ENCODE assay signal across 10 cellular contexts in genomic region chr3:48664313-48664644, GRCh38. TPM values are rescaled to one million over a fixed set of nuclear protein-coding genes. Genes with fewer than 3 reads are reported as not detected.
DNase-seq lines count a peak whose midpoint lies in the region; ATAC-seq and TF ChIP-seq lines count a peak whose summit lies in the region.
"Had no signal": no experiment of that assay in that cellular context is flagged by ENCODE, and none has a peak within 500 bp of the region (broad histone marks: within the 10 kb centered on the region; RNA-seq: fewer than 3 reads in every experiment).

No MANE protein-coding gene starts in this region.

- DNase-seq in activated T-cell treated with anti-CD3 and anti-CD28 coated beads, Interleukin-2, amount 50 U/mL, for 24 hours = no peak
- DNase-seq in activated T-cell treated with anti-CD3 and anti-CD28 coated beads, Interleukin-2, amount 50 U/mL, for 48 hours = no peak
- DNase-seq in activated B cell treated with CpG ODN at 0.5 μM for 24 hours = no peak
- no peak for DNase-seq in glutamatergic neuron
- DNase-seq in stimulated activated naive B cell treated with anti-CD40 and anti-IgM and Interleukin-4, amounts not matched to agents 10 μg/mL and 1 μg/mL and 100 μg/mL, for 72 hours = no peak
- DNase-seq in NCI-H2081 (lab: John Stamatoyannopoulos, UW) = no peak
- no peak for DNase-seq in posterior cingulate gyrus
- DNase-seq in GM20000 (ENCODE audit: low spot score) = no peak

- peaks cover 24% of the 10 kb centered on the region for H3K4me1 Mint-ChIP-seq in activated T-cell treated with anti-CD3 and anti-CD28 coated beads, Interleukin-2, amount 50 U/mL, for 24 hours (ENCODE audit: low read depth)
- H3K4me1 Mint-ChIP-seq in activated B cell treated with CpG ODN at 0.5 μM for 24 hours = peaks cover 24% of the 10 kb centered on the region
- H3K4me1 Mint-ChIP-seq in glutamatergic neuron (ENCODE audit: low read depth, unreplicated experiment) = peaks cover 10% of the 10 kb centered on the region
- peaks cover 10 to 27% of the 10 kb centered on the region in 2 donors for H3K4me1 Mint-ChIP-seq in stimulated activated naive B cell treated with anti-CD40 and anti-IgM and Interleukin-4, amounts not matched to agents 10 μg/mL and 1 μg/mL and 100 μg/mL, for 72 hours

- POLR2A ChIA-PET in activated B cell treated with CpG ODN at 0.5 μM for 24 hours (lab: Charles Lee) = no interaction called here

- no peak overlapping the region for H3K27ac Mint-ChIP-seq in activated T-cell treated with anti-CD3 and anti-CD28 coated beads, Interleukin-2, amount 50 U/mL, for 24 hours
- H3K27ac Mint-ChIP-seq in activated B cell treated with CpG ODN at 0.5 μM for 24 hours (no peak overlapping the region), glutamatergic neuron (ENCODE audit: unreplicated experiment) (peak overlapping the region; percentile 99)
- no peak overlapping the region for H3K27ac Mint-ChIP-seq in stimulated activated naive B cell treated with anti-CD40 and anti-IgM and Interleukin-4, amounts not matched to agents 10 μg/mL and 1 μg/mL and 100 μg/mL, for 72 hours

- H3K27me3 Mint-ChIP-seq in activated T-cell treated with anti-CD3 and anti-CD28 coated beads, Interleukin-2, amount 50 U/mL, for 24 hours = peaks cover 42% of the 10 kb centered on the region
- peaks cover 11% of the 10 kb centered on the region for H3K27me3 Mint-ChIP-seq in activated B cell treated with CpG ODN at 0.5 μM for 24 hours
- peaks cover 20% of the 10 kb centered on the region for H3K27me3 Mint-ChIP-seq in glutamatergic neuron (ENCODE audit: unreplicated experiment)
- H3K27me3 Mint-ChIP-seq in stimulated activated naive B cell treated with anti-CD40 and anti-IgM and Interleukin-4, amounts not matched to agents 10 μg/mL and 1 μg/mL and 100 μg/mL, for 72 hours = peaks cover 25 to 59% of the 10 kb centered on the region in 2 donors

- intact Hi-C loops in activated B cell treated with CpG ODN at 0.5 μM for 24 hours (cut with micrococcal nuclease) = loop anchor here (1.0 to 2.0 kb wide), 2 partner anchors 21 to 363 kb away; partner anchors contain the start of genes NCKIPSD and NME6
- intact Hi-C loops in posterior cingulate gyrus (cut with DNase I) = no loop called here

- H3K9me3 Mint-ChIP-seq in activated T-cell treated with anti-CD3 and anti-CD28 coated beads, Interleukin-2, amount 50 U/mL, for 24 hours = peaks cover 2% of the 10 kb centered on the region
- H3K9me3 Mint-ChIP-seq in activated B cell treated with CpG ODN at 0.5 μM for 24 hours = no peaks in the 10 kb centered on the region
- H3K9me3 Mint-ChIP-seq in glutamatergic neuron (ENCODE audit: unreplicated experiment) = peaks cover 17% of the 10 kb centered on the region
- no peaks in the 10 kb centered on the region for H3K9me3 Mint-ChIP-seq in stimulated activated naive B cell treated with anti-CD40 and anti-IgM and Interleukin-4, amounts not matched to agents 10 μg/mL and 1 μg/mL and 100 μg/mL, for 72 hours

- peak overlapping the region; percentile 82 for H3K4me3 Mint-ChIP-seq in activated T-cell treated with anti-CD3 and anti-CD28 coated beads, Interleukin-2, amount 50 U/mL, for 24 hours
- H3K4me3 Mint-ChIP-seq in activated B cell treated with CpG ODN at 0.5 μM for 24 hours (peak overlapping the region; percentile 81), glutamatergic neuron (ENCODE audit: unreplicated experiment) (peak overlapping the region; percentile 97)
- peak overlapping the region; percentile 85 to 89 for H3K4me3 Mint-ChIP-seq in stimulated activated naive B cell treated with anti-CD40 and anti-IgM and Interleukin-4, amounts not matched to agents 10 μg/mL and 1 μg/mL and 100 μg/mL, for 72 hours

- ATAC-seq in activated B cell treated with CpG ODN at 0.5 μM for 24 hours (ENCODE audit: low read depth) = no peak
- no peak for ATAC-seq in stimulated activated naive B cell treated with anti-CD40 and anti-IgM and Interleukin-4, amounts not matched to agents 10 μg/mL and 1 μg/mL and 100 μg/mL, for 72 hours (replicated peaks)

- peaks cover 8% of the 10 kb centered on the region for H3K36me3 Mint-ChIP-seq in activated T-cell treated with anti-CD3 and anti-CD28 coated beads, Interleukin-2, amount 50 U/mL, for 24 hours (ENCODE audit: low read depth)
- H3K36me3 Mint-ChIP-seq in activated B cell treated with CpG ODN at 0.5 μM for 24 hours (ENCODE audit: low read depth) (no peaks in the 10 kb centered on the region), glutamatergic neuron (ENCODE audit: unreplicated experiment) (peaks cover 8% of the 10 kb centered on the region)
- peaks cover 0 to 11% of the 10 kb centered on the region in 2 donors for H3K36me3 Mint-ChIP-seq in stimulated activated naive B cell treated with anti-CD40 and anti-IgM and Interleukin-4, amounts not matched to agents 10 μg/mL and 1 μg/mL and 100 μg/mL, for 72 hours

- CTCF ChIA-PET in activated B cell treated with CpG ODN at 0.5 μM for 24 hours (lab: Charles Lee) = no interaction called here

- TF ChIP-seq CTCF in activated B cell treated with CpG ODN at 0.5 μM for 24 hours (IDR thresholded peaks at IDR 0.05) = no peak
- no peak for TF ChIP-seq CTCF in glutamatergic neuron (IDR thresholded peaks at IDR 0.05; ENCODE audit: partially characterized antibody, unreplicated experiment)
- no peak for TF ChIP-seq CTCF in GM20000 (IDR thresholded peaks at IDR 0.05; ENCODE audit: extremely low read depth, missing control alignments)

RNA-seq across cellular contexts. Expression of gene CELSR3, which starts 1.6 kb away (rescaled TPM):
- 1.5 and 2.3 TPM in 2 replicates for total RNA-seq in activated B cell treated with CpG ODN at 0.5 μM for 24 hours
- 162 TPM for total RNA-seq in glutamatergic neuron (ENCODE audit: unreplicated experiment)

RNA-seq across cellular contexts. Expression of gene NCKIPSD, which starts 21.4 kb away (rescaled TPM):
- total RNA-seq in activated B cell treated with CpG ODN at 0.5 μM for 24 hours (9.2 and 9.7 TPM in 2 replicates), glutamatergic neuron (ENCODE audit: unreplicated experiment) (35.5 TPM)

RNA-seq across cellular contexts. Expression of gene SLC26A6, which starts 29.0 kb away (rescaled TPM):
- 12.4 and 21.5 TPM in 2 replicates for total RNA-seq in activated B cell treated with CpG ODN at 0.5 μM for 24 hours
- 26.0 TPM for total RNA-seq in glutamatergic neuron (ENCODE audit: unreplicated experiment)

RNA-seq across cellular contexts. Expression of gene TMEM89, which starts 42.7 kb away (rescaled TPM):
- total RNA-seq in activated B cell treated with CpG ODN at 0.5 μM for 24 hours (not detected in 2 replicates), glutamatergic neuron (ENCODE audit: unreplicated experiment) (not detected)
- total RNA-seq: activated CD8-positive, alpha-beta memory T cell treated with anti-CD3 and anti-CD28 coated beads for 36 hours; LHCN-M2 had no signal

RNA-seq across cellular contexts. Expression of gene IP6K2, which starts 52.7 kb away (rescaled TPM):
- total RNA-seq in activated B cell treated with CpG ODN at 0.5 μM for 24 hours = 83.2 and 94.1 TPM in 2 replicates
- 182 TPM for total RNA-seq in glutamatergic neuron (ENCODE audit: unreplicated experiment)

Comparison
In these comparisons a context has a peak if more than half of its experiments do, and no peak if none do; other contexts are left out.
1. RNA of gene CELSR3, which starts 1.6 kb away (total RNA-seq): 162 TPM in glutamatergic neuron (single experiment); 1.5 to 2.3 TPM in activated B cell treated with CpG ODN at 0.5 μM for 24 hours; every median in the first group is over 10 times any median in the second.
2. Peak in every context shown above with its lines, with median percentiles within 50 percentile points of each other: H3K4me3 Mint-ChIP-seq.